Comparison of ENCODE assay signal across 17 cellular contexts in the genomic region with DNA sequence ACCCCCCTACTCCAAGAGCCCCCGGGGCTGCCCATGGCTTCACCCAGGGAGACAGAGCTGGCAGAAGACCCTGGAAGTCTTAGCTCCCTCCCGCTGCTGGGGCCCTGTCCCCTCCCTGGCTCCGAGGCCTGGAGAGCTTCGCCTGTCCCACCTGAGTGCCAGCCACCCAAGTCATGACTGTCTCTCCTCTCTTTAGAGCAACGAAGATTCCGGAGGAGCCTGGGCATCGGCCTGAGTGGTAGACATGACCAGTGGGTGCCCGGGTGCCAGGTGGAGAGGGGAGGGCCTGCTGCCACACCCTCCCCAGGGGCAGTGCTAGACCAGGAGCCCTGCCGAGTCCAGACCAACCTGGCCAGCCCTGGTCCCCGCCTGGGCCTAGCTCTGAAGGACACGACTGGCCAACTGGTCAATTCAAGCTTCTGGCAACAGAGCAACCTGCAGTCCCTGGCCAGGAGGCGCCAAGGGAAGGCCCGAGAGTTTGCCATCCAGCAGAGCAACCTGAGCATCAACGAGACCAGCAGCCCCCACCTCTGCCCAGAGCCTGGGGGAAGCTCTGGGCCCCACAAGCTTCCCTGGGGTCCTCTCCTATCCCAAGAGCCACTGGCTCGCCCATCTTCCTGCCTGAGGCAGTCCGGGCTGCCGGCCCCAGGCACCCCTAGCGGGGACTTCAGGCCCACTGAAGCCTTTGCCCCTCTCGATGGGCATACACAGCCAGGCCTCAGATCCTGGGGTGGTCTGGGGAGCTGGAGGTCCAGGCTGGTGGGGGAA. TPM values are rescaled to one million over a fixed set of nuclear protein-coding genes. Genes with fewer than 3 reads are reported as not detected.
DNase-seq lines count a peak whose midpoint lies in the region; ATAC-seq, FAIRE-seq and TF ChIP-seq lines count a peak whose summit lies in the region.
"Had no signal": no experiment of that assay in that cellular context is flagged by ENCODE, and none has a peak within 500 bp of the region (broad histone marks: within the 10 kb centered on the region; RNA-seq: fewer than 3 reads in every experiment).

No MANE protein-coding gene starts in this region.

- H3K4me3 ChIP-seq in H7 (ENCODE audit: insufficient read depth, low read depth, low read length) (no peak overlapping the region), osteoblast (ENCODE audit: insufficient read depth, low read length) (no peak overlapping the region)

- no peak overlapping the region for H3K27ac ChIP-seq in osteoblast (ENCODE audit: low read depth, low read length)

- H3K36me3 Mint-ChIP-seq in CD14-positive monocyte (peaks cover 0 to 1% of the 10 kb centered on the region in 2 donors), nephron progenitor cell (ENCODE audit: low read depth) (no peaks in the 10 kb centered on the region)

- H3K4me1 Mint-ChIP-seq in CD14-positive monocyte (peaks cover 9% of the 10 kb centered on the region), nephron progenitor cell (peaks cover 39% of the 10 kb centered on the region)

- H3K4me2 ChIP-seq in osteoblast (ENCODE audit: insufficient read depth, low read length) = no peak overlapping the region

- no peaks in the 10 kb centered on the region for H3K79me2 ChIP-seq in osteoblast (ENCODE audit: insufficient read depth, low read length)

- no peaks in the 10 kb centered on the region for H3K9me3 ChIP-seq in osteoblast (ENCODE audit: low read depth, low read length)
- H3K9me3 ChIP-seq: BE2C had no signal

- H3K27me3 ChIP-seq in H7 (ENCODE audit: control insufficient read depth, insufficient read depth, low read length) (peaks cover 17% of the 10 kb centered on the region), osteoblast (ENCODE audit: insufficient read depth, low read length) (peaks cover 23% of the 10 kb centered on the region)
- H3K27me3 ChIP-seq: BE2C had no signal

- H4K20me1 ChIP-seq in osteoblast (ENCODE audit: insufficient read depth, low read length) = no peaks in the 10 kb centered on the region

- TF ChIP-seq CTCF in CD14-positive monocyte (IDR thresholded peaks at IDR 0.05) (no peak), nephron progenitor cell (IDR thresholded peaks at IDR 0.05) (no peak), osteoblast (IDR thresholded peaks at IDR 0.05; ENCODE audit: extremely low read depth, low read depth, low read length) (no peak), D721Med (IDR thresholded peaks at IDR 0.05; ENCODE audit: insufficient read depth, missing control alignments) (no peak)

- peak; percentile 38 for DNase-seq in CD14-positive monocyte (ENCODE audit: low spot score)
- DNase-seq in H7 = peak; percentile 64
- no peak for DNase-seq in nephron progenitor cell
- peak; percentile 45 for DNase-seq in osteoblast (ENCODE audit: insufficient read length, low spot score, missing footprints)
- DNase-seq in activated gamma-delta T cell treated with Interleukin-2 at 50 U/mL for 16 hours = no peak
- no peak for DNase-seq in NCI-H1694 treated with DMSO at 0.1 percent for 48 hours (lab: John Stamatoyannopoulos, UW)
- no peak for DNase-seq in D721Med (ENCODE audit: insufficient read length, low spot score)
- DNase-seq: ACHN; BE2C; C1 segment of cervical spinal cord; CD4-positive, alpha-beta T cell; DMS79 treated with DMSO at 0.1 percent for 48 hours; GF-D8; GOT3; H9 had no signal

- H3K9me3 Mint-ChIP-seq in CD14-positive monocyte = peaks cover 0 to 2% (median 0%) of the 10 kb centered on the region in 7 donors
- H3K9me3 Mint-ChIP-seq in nephron progenitor cell = no peaks in the 10 kb centered on the region
- H3K9me3 Mint-ChIP-seq: CD4-positive, alpha-beta T cell had no signal

- ATAC-seq in GM19035 (IDR thresholded peaks at IDR 0.05; ENCODE audit: unreplicated experiment) = no peak

- H3K36me3 ChIP-seq in H7 (replicated peaks; ENCODE audit: control insufficient read depth, insufficient read depth, low read length) = no peaks in the 10 kb centered on the region
- H3K36me3 ChIP-seq in osteoblast (ENCODE audit: insufficient read depth, low read length) = no peaks in the 10 kb centered on the region
- H3K36me3 ChIP-seq: BE2C had no signal

- H3K27ac Mint-ChIP-seq in CD14-positive monocyte (no peak overlapping the region), nephron progenitor cell (peak overlapping the region; percentile 80)
- H3K27ac Mint-ChIP-seq: CD4-positive, alpha-beta T cell had no signal

- no peak overlapping the region for H2AFZ ChIP-seq in osteoblast (ENCODE audit: low read length)

- no peak for FAIRE-seq in D721Med (lab: Jason Lieb, UNC)
- FAIRE-seq: A204.1 had no signal

- H3K4me1 ChIP-seq in osteoblast (ENCODE audit: insufficient read depth, low read length) = no peaks in the 10 kb centered on the region
- H3K4me1 ChIP-seq: BE2C had no signal

- H3K27me3 Mint-ChIP-seq in CD14-positive monocyte (ENCODE audit: low read depth in 3 of 3) (peaks cover 11 to 26% (median 20%) of the 10 kb centered on the region in 3 donors), nephron progenitor cell (ENCODE audit: low read depth, poor library complexity) (peaks cover 25% of the 10 kb centered on the region)

- H3K4me3 Mint-ChIP-seq in CD14-positive monocyte (no peak overlapping the region), nephron progenitor cell (no peak overlapping the region)
- H3K4me3 Mint-ChIP-seq: CD4-positive, alpha-beta T cell had no signal

- intact Hi-C loops in CD14-positive monocyte (cut with micrococcal nuclease) = no loop called here

RNA-seq across cellular contexts. Expression of gene C1orf167, which starts 3.9 kb away (rescaled TPM):
- not detected for polyA plus RNA-seq in CD14-positive monocyte
- 0.28 and 1.5 TPM in 2 replicates for total RNA-seq in H7 (2014; rRNA removed; shearing (Covaris generic))
- under 0.01 TPM in 1 of 2 replicates, not detected in the other for total RNA-seq in osteoblast
- total RNA-seq: CD4-positive, alpha-beta T cell had no signal

RNA-seq across cellular contexts. Expression of gene AGTRAP, which starts 29.9 kb away (rescaled TPM):
- polyA plus RNA-seq in CD14-positive monocyte = 100 to 1,000 TPM; 842 to 938 TPM
- 162 and 166 TPM in 2 replicates for total RNA-seq in H7 (2014; rRNA removed; shearing (Covaris generic))
- 47.7 and 56.5 TPM in 2 replicates for total RNA-seq in osteoblast

RNA-seq across cellular contexts. Expression of gene MTHFR, which starts 39.9 kb away (rescaled TPM):
- 1 to 10 TPM; 4.5 to 8.5 TPM for polyA plus RNA-seq in CD14-positive monocyte
- 18.9 and 19.5 TPM in 2 replicates for total RNA-seq in H7 (2014; rRNA removed; shearing (Covaris generic))
- total RNA-seq in osteoblast = 32.6 and 34.5 TPM in 2 replicates

RNA-seq across cellular contexts. Expression of gene CLCN6, which starts 40.1 kb away (rescaled TPM):
- polyA plus RNA-seq in CD14-positive monocyte = 1 to 10 TPM; 3.8 to 4.2 TPM
- total RNA-seq in H7 (2014; rRNA removed; shearing (Covaris generic)) = 14.0 and 22.9 TPM in 2 replicates
- total RNA-seq in osteoblast = 21.0 and 22.4 TPM in 2 replicates

Comparison
In these comparisons a context has a peak if more than half of its experiments do, and no peak if none do; other contexts are left out.
1. DNase-seq: peak in CD14-positive monocyte (single experiment), H7 (single experiment) and osteoblast (single experiment); none in nephron progenitor cell (single experiment), activated gamma-delta T cell treated with Interleukin-2 at 50 U/mL for 16 hours (single experiment), NCI-H1694 treated with DMSO at 0.1 percent for 48 hours (single experiment) and D721Med (single experiment).